ENCODE assay signal across 8 cellular contexts in genomic region chr20:17569616-17570346, GRCh38. TPM values are rescaled to one million over a fixed set of nuclear protein-coding genes. Genes with fewer than 3 reads are reported as not detected.
DNase-seq lines count a peak whose midpoint lies in the region; ATAC-seq and TF ChIP-seq lines count a peak whose summit lies in the region.

Gene DSTN (plus strand): TSS chr20:17570075. CDS start chr20:17570209, 134 bp downstream.

- H3K27ac Mint-ChIP-seq in type B pancreatic cell: peak within 1 kb of the TSS; percentile 98

- H3K4me1 Mint-ChIP-seq in type B pancreatic cell (ENCODE audit: unreplicated experiment): peaks cover 38% of the 10 kb centered on the region

- peak; percentile 96 for DNase-seq in GM13976 (ENCODE audit: low spot score)
- peak; percentile 71 for DNase-seq in NCI-H1417 treated with DMSO at 0.1 percent for 48 hours (lab: John Stamatoyannopoulos, UW)
- peak; percentile 72 to 89 (median 78) for DNase-seq in T-helper 1 cell
- peak; percentile 91 to 96 (median 94) for DNase-seq in adrenal gland
- DNase-seq in heart left ventricle: peak; percentile 94 to 96 (median 95)
- peak; percentile 86 for DNase-seq in pons (ENCODE audit: low spot score)
- peak; percentile 97 for DNase-seq in type B pancreatic cell (ENCODE audit: extremely low spot score, unreplicated experiment)

- no peaks in the 10 kb centered on the region for H3K27me3 Mint-ChIP-seq in type B pancreatic cell

- ATAC-seq in HG02798 (IDR thresholded peaks at IDR 0.05; ENCODE audit: poor library complexity, unreplicated experiment): peak; percentile 94
- peak; percentile 85 to 93 (median 90) for ATAC-seq in heart left ventricle

- H3K9me3 ChIP-seq in adrenal gland (replicated peaks in 1 of 3) (no peaks in the 10 kb centered on the region), heart left ventricle (no peaks in the 10 kb centered on the region)

- in situ Hi-C loops in GM13976 (cut with MboI; ENCODE audit: low sequenced_read_pairs, unreplicated experiment): no loop called here

- H3K27ac ChIP-seq in adrenal gland (peak within 1 kb of the TSS; percentile 97 to 100 (median 99)), heart left ventricle (peak within 1 kb of the TSS; percentile 91 to 100 (median 99))

- H3K36me3 ChIP-seq in adrenal gland (replicated peaks in 1 of 2) (peaks cover 0 to 6% of the 10 kb centered on the region in 2 donors), heart left ventricle (peaks cover 0 to under 1% (median 0%) of the 10 kb centered on the region in 9 donors)

- H3K4me3 ChIP-seq in adrenal gland (peak within 1 kb of the TSS; percentile 81 to 98 (median 89)), heart left ventricle (peak within 1 kb of the TSS; percentile 45 to 100 (median 93))

- no peak for TF ChIP-seq CTCF in GM13976 (IDR thresholded peaks at IDR 0.05; ENCODE audit: borderline replicate concordance, control extremely low read depth, extremely low read depth, insufficient read depth, missing control alignments)
- no peak for TF ChIP-seq CTCF in adrenal gland (IDR thresholded peaks at IDR 0.05)
- no peak for TF ChIP-seq CTCF in heart left ventricle (IDR thresholded peaks at IDR 0.05)
- no peak for TF ChIP-seq CTCF in type B pancreatic cell (conservative IDR thresholded peaks at IDR 0.05)

- no peaks in the 10 kb centered on the region for H3K27me3 ChIP-seq in adrenal gland
- no peaks in the 10 kb centered on the region for H3K27me3 ChIP-seq in heart left ventricle

- H3K4me3 Mint-ChIP-seq in type B pancreatic cell: peak within 1 kb of the TSS; percentile 97

- no peaks in the 10 kb centered on the region for H3K9me3 Mint-ChIP-seq in type B pancreatic cell

- H3K4me1 ChIP-seq in adrenal gland (replicated peaks in 1 of 2) (peaks cover 21 to 43% of the 10 kb centered on the region in 2 donors), heart left ventricle (peaks cover 0 to 47% (median 37%) of the 10 kb centered on the region in 12 donors)

- H3K36me3 Mint-ChIP-seq in type B pancreatic cell: peaks cover 6% of the 10 kb centered on the region

- intact Hi-C loops in adrenal gland (cut with DNase I) (no loop called here), heart left ventricle (cut with DNase I) (loop anchor here in 8 of 10 donors (2.0 to 5.0 kb wide), 6 partner anchors 17 to 43 kb away; no protein-coding TSS in a partner anchor)

- 0 to 1% methylated on average over 70 of the region's 70 CpGs; no CpG with 5 or more reads in 2 of the 4 donors for WGBS in adrenal gland, 4 donors
- WGBS in heart left ventricle, 4 donors: 0 to 3% (median 1%) methylated on average over 6 to 70 of the region's 70 CpGs

- TF ChIP-seq POLR2A in adrenal gland (IDR thresholded peaks at IDR 0.05) (peak; percentile 95 to 98), heart left ventricle (IDR thresholded peaks at IDR 0.05) (peak; percentile 21 to 98)

RNA-seq across cellular contexts. Expression of gene DSTN, which starts in this region (rescaled TPM):
- 100 to 1,000 TPM; 256 to 385 (median 280) TPM for total RNA-seq in adrenal gland
- 100 to 1,000 TPM; 184 to 552 (median 192) TPM for polyA plus RNA-seq in adrenal gland
- total RNA-seq in heart left ventricle: 100 to 1,000 TPM; 447 to 697 (median 546) TPM
- 100 to 1,000 TPM; 473 to 738 TPM for polyA plus RNA-seq in heart left ventricle
- total RNA-seq in type B pancreatic cell (ENCODE audit: low replicate concordance): 193 and 287 TPM in 2 replicates

Comparison
In these comparisons a context has a peak if more than half of its experiments do, and no peak if none do; other contexts are left out.
1. Peak in every context shown above with its lines: DNase-seq, ATAC-seq, H3K4me3 ChIP-seq and H3K27ac ChIP-seq.
2. intact Hi-C loops: an anchor here in heart left ventricle (2.0 to 5.0 kb wide); none called in adrenal gland.